In the genomic region with DNA sequence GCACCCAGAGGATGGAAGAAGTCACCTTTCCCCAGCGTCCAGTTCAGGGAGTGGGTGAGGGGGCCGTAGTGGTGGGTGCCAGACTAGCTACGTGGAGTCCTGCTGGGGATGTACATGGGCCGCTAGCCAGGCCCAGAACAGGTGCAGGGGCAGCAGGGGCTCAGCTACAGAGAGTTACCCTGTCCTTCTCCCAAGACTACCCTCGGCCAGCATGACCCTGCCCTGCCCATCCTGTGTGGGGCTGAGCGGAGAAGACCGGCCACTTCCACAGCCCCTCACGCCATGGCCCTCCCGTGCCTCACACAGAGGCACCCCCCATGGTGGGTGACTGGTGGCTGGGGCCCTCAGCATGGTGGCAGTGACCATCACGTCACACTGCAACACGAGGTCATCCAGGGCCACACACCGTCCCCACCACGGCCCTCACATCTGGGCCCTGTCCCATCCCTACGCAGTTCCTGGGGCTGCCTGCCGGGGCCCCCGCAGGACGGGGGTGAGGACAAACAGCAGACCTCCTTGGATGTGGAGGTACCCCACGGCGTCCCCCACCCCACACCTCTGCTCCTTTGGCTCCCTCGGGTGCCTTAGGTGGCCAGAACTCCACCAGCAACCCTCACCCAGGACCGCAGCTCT, we compare ENCODE assay signal across 1 cellular context.
TF ChIP-seq lines count a peak whose summit lies in the region.

No MANE protein-coding gene starts in this region.

TF ChIP-seq in H1, 55 proteins besides CTCF, POLR2A, EP300 and RAD21:
- TF ChIP-seq SRF (IDR thresholded peaks at IDR 0.05; ENCODE audit: low read depth, low read length) = no peak
- no peak for TF ChIP-seq CTBP2 (IDR thresholded peaks at IDR 0.05; ENCODE audit: borderline replicate concordance, insufficient read depth, insufficient read length, low read length)
